Comparison of ENCODE assay signal across 12 cellular contexts in genomic region chr10:132444877-132445351, GRCh38. TPM values are rescaled to one million over a fixed set of nuclear protein-coding genes. Genes with fewer than 3 reads are reported as not detected.
DNase-seq lines count a peak whose midpoint lies in the region; ATAC-seq and TF ChIP-seq lines count a peak whose summit lies in the region.
"Had no signal": no experiment of that assay in that cellular context is flagged by ENCODE, and none has a peak within 500 bp of the region (broad histone marks: within the 10 kb centered on the region; RNA-seq: fewer than 3 reads in every experiment).

No MANE protein-coding gene starts in this region.

- peak; percentile 53 for TF ChIP-seq POLR2A in NB4 (IDR thresholded peaks at IDR 0.05; ENCODE audit: extremely low read depth, insufficient read length)

- H3K4me3 Mint-ChIP-seq in activated CD8-positive, alpha-beta memory T cell treated with anti-CD3 and anti-CD28 coated beads, Interleukin-2, amount 10 ng/mL, durations not matched to agents 7 days and 5 days = no peak overlapping the region
- peak overlapping the region; percentile 20 for H3K4me3 Mint-ChIP-seq in stimulated activated effector memory CD8-positive, alpha-beta T cell treated with anti-CD3 and anti-CD28 coated beads, Interleukin-12 subunit alpha, Interleukin-12 subunit beta, amount 100 ng/mL, for 72 hours

- no peaks in the 10 kb centered on the region for H3K36me3 Mint-ChIP-seq in activated CD8-positive, alpha-beta memory T cell treated with anti-CD3 and anti-CD28 coated beads, Interleukin-2, amount 10 ng/mL, durations not matched to agents 7 days and 5 days
- no peaks in the 10 kb centered on the region for H3K36me3 Mint-ChIP-seq in stimulated activated effector memory CD8-positive, alpha-beta T cell treated with anti-CD3 and anti-CD28 coated beads, Interleukin-12 subunit alpha, Interleukin-12 subunit beta, amount 100 ng/mL, for 72 hours

- TF ChIP-seq CTCF in NB4 (IDR thresholded peaks at IDR 0.05; ENCODE audit: low read depth, low read length) (no peak), astrocyte of the spinal cord (IDR thresholded peaks at IDR 0.05; ENCODE audit: low read depth, low read length) (no peak)

- in situ Hi-C loops in astrocyte of the spinal cord (cut with HindIII; ENCODE audit: low sequenced_read_pairs) = no loop called here

- peaks cover 33% of the 10 kb centered on the region for H3K4me1 Mint-ChIP-seq in activated CD8-positive, alpha-beta memory T cell treated with anti-CD3 and anti-CD28 coated beads, Interleukin-2, amount 10 ng/mL, durations not matched to agents 7 days and 5 days
- H3K4me1 Mint-ChIP-seq in stimulated activated effector memory CD8-positive, alpha-beta T cell treated with anti-CD3 and anti-CD28 coated beads, Interleukin-12 subunit alpha, Interleukin-12 subunit beta, amount 100 ng/mL, for 72 hours = peaks cover 44% of the 10 kb centered on the region

- H3K9me3 Mint-ChIP-seq in activated CD8-positive, alpha-beta memory T cell treated with anti-CD3 and anti-CD28 coated beads, Interleukin-2, amount 10 ng/mL, durations not matched to agents 7 days and 5 days (ENCODE audit: low read depth) = peaks cover 4% of the 10 kb centered on the region
- H3K9me3 Mint-ChIP-seq in stimulated activated effector memory CD8-positive, alpha-beta T cell treated with anti-CD3 and anti-CD28 coated beads, Interleukin-12 subunit alpha, Interleukin-12 subunit beta, amount 100 ng/mL, for 72 hours = no peaks in the 10 kb centered on the region

- DNase-seq in activated CD8-positive, alpha-beta memory T cell treated with anti-CD3 and anti-CD28 coated beads, Interleukin-2, amount 10 ng/mL, durations not matched to agents 7 days and 5 days = no peak
- DNase-seq in activated CD8-positive, alpha-beta memory T cell treated with anti-CD3 and anti-CD28 coated beads, Interleukin-2, amount 50 U/mL, for 48 hours = no peak
- DNase-seq in NB4 (ENCODE audit: low read depth) (peak; percentile 96), astrocyte of the spinal cord (ENCODE audit: low read depth, low spot score) (peak; percentile 40), RKO (ENCODE audit: low spot score) (no peak)
- no peak for DNase-seq in stimulated activated effector memory CD8-positive, alpha-beta T cell treated with anti-CD3 and anti-CD28 coated beads, Interleukin-12 subunit alpha, Interleukin-12 subunit beta, amount 100 ng/mL, for 72 hours (ENCODE audit: low spot score in 2 of 2)
- no peak for DNase-seq in activated CD8-positive, alpha-beta memory T cell treated with anti-CD3 and anti-CD28 coated beads, Interleukin-2, amount 50 U/mL, for 4 hours
- DNase-seq: activated CD4-positive, CD25-positive, alpha-beta regulatory T cell; Caco-2; left colon had no signal

- no peak for ATAC-seq in activated CD8-positive, alpha-beta memory T cell treated with anti-CD3 and anti-CD28 coated beads, Interleukin-2, amount 10 ng/mL, durations not matched to agents 7 days and 5 days
- ATAC-seq in stimulated activated effector memory CD8-positive, alpha-beta T cell treated with anti-CD3 and anti-CD28 coated beads, Interleukin-12 subunit alpha, Interleukin-12 subunit beta, amount 100 ng/mL, for 72 hours = no peak
- ATAC-seq in GM21619 (IDR thresholded peaks at IDR 0.05; ENCODE audit: unreplicated experiment) = no peak
- ATAC-seq: left colon, right cardiac atrium had no signal

- no peaks in the 10 kb centered on the region for H3K27me3 Mint-ChIP-seq in activated CD8-positive, alpha-beta memory T cell treated with anti-CD3 and anti-CD28 coated beads, Interleukin-2, amount 10 ng/mL, durations not matched to agents 7 days and 5 days

- CTCF ChIA-PET in activated CD8-positive, alpha-beta memory T cell treated with anti-CD3 and anti-CD28 coated beads, Interleukin-2, amount 10 ng/mL, durations not matched to agents 7 days and 5 days (lab: Charles Lee) = interaction anchor here (0.9 to 2.4 kb wide), 2 partner anchors 11 to 57 kb away, joined by 3 to 9 read pairs; no protein-coding TSS in a partner anchor

- H3K4me3 ChIP-seq in NB4 (ENCODE audit: low read depth, low read length) = peak overlapping the region; percentile 66
- H3K4me3 ChIP-seq in astrocyte of the spinal cord (ENCODE audit: low read depth, low read length) = no peak overlapping the region

- H3K27ac Mint-ChIP-seq in activated CD8-positive, alpha-beta memory T cell treated with anti-CD3 and anti-CD28 coated beads, Interleukin-2, amount 10 ng/mL, durations not matched to agents 7 days and 5 days = peak overlapping the region; percentile 71
- peak overlapping the region; percentile 92 for H3K27ac Mint-ChIP-seq in stimulated activated effector memory CD8-positive, alpha-beta T cell treated with anti-CD3 and anti-CD28 coated beads, Interleukin-12 subunit alpha, Interleukin-12 subunit beta, amount 100 ng/mL, for 72 hours

RNA-seq across cellular contexts. Expression of gene PWWP2B, which starts 47.9 kb away (rescaled TPM):
- total RNA-seq in activated CD8-positive, alpha-beta memory T cell treated with anti-CD3 and anti-CD28 coated beads, Interleukin-2, amount 10 ng/mL, durations not matched to agents 7 days and 5 days = 10 to 100 TPM in 1 of 2 experiments, 1 to 10 TPM in 1; 6.9 to 12.8 TPM

Comparison
In these comparisons a context has a peak if more than half of its experiments do, and no peak if none do; other contexts are left out.
1. DNase-seq: peak in NB4 (single experiment) and astrocyte of the spinal cord (single experiment); none in activated CD8-positive, alpha-beta memory T cell treated with anti-CD3 and anti-CD28 coated beads, Interleukin-2, amount 10 ng/mL, durations not matched to agents 7 days and 5 days (single experiment), activated CD8-positive, alpha-beta memory T cell treated with anti-CD3 and anti-CD28 coated beads, Interleukin-2, amount 50 U/mL, for 48 hours (single experiment), stimulated activated effector memory CD8-positive, alpha-beta T cell treated with anti-CD3 and anti-CD28 coated beads, Interleukin-12 subunit alpha, Interleukin-12 subunit beta, amount 100 ng/mL, for 72 hours (0 of 2), activated CD8-positive, alpha-beta memory T cell treated with anti-CD3 and anti-CD28 coated beads, Interleukin-2, amount 50 U/mL, for 4 hours (single experiment) and RKO (single experiment).